37 cellular contexts compared by ENCODE assay signal in genomic region chr3:84299329-84299728, GRCh38.
"Had no signal": no experiment of that assay in that cellular context is flagged by ENCODE, and none has a peak within 500 bp of the region (broad histone marks: within the 10 kb centered on the region; RNA-seq: fewer than 3 reads in every experiment).

No MANE protein-coding gene starts in this region.

- DNase-seq: activated CD4-positive, alpha-beta memory T cell treated with anti-CD3 and anti-CD28 coated beads for 36 hours; activated CD4-positive, alpha-beta T cell treated with anti-CD3 and anti-CD28 coated beads for 36 hours; activated CD4-positive, alpha-beta T cell treated with anti-CD3 and anti-CD28 coated beads, Interleukin-2, amount 10 ng/mL, durations not matched to agents 24 days and 14 days; activated CD4-positive, CD25-positive, alpha-beta regulatory T cell; activated CD4-positive, CD25-positive, alpha-beta regulatory T cell treated with anti-CD3 and anti-CD28 coated beads, Interleukin-2, amount 50 U/mL, for 72 hours; activated CD8-positive, alpha-beta memory T cell treated with anti-CD3 and anti-CD28 coated beads, Interleukin-2, amount 10 ng/mL, durations not matched to agents 7 days and 5 days; activated CD8-positive, alpha-beta memory T cell treated with anti-CD3 and anti-CD28 coated beads, Interleukin-2, amount 50 U/mL, for 4 hours; activated CD8-positive, alpha-beta T cell treated with anti-CD3 and anti-CD28 coated beads, Interleukin-2, amount 10 ng/mL, durations not matched to agents 7 days and 5 days; activated effector memory CD4-positive, alpha-beta T cell treated with anti-CD3 and anti-CD28 coated beads, Interleukin-2, amount 50 U/mL, for 16 hours; activated naive CD4-positive, alpha-beta T cell treated with anti-CD3 and anti-CD28 coated beads for 36 hours; activated naive CD8-positive, alpha-beta T cell treated with anti-CD3 and anti-CD28 coated beads for 36 hours; activated naive CD8-positive, alpha-beta T cell treated with anti-CD3 and anti-CD28 coated beads, Interleukin-2, amount 50 U/mL, for 24 hours; activated T-cell treated with anti-CD3 and anti-CD28 coated beads, Interleukin-2, amount 50 U/mL, for 1 hour; activated T-cell treated with anti-CD3 and anti-CD28 coated beads, Interleukin-2, amount 50 U/mL, for 48 hours; adrenal gland; amygdala; aorta; body of pancreas; caudate nucleus; cortex of kidney; dermis blood vessel endothelial cell; effector CD8-positive, alpha-beta T cell; esophagus squamous epithelium; foreskin melanocyte; heart right ventricle; T-helper 17 cell; T1000; WERI-Rb-1 had no signal

- H3K4me3 Mint-ChIP-seq: activated CD4-positive, alpha-beta memory T cell treated with anti-CD3 and anti-CD28 coated beads for 36 hours; activated CD4-positive, alpha-beta T cell treated with anti-CD3 and anti-CD28 coated beads for 36 hours; activated CD4-positive, alpha-beta T cell treated with anti-CD3 and anti-CD28 coated beads, Interleukin-2, amount 10 ng/mL, durations not matched to agents 24 days and 14 days; activated CD8-positive, alpha-beta memory T cell treated with anti-CD3 and anti-CD28 coated beads, Interleukin-2, amount 10 ng/mL, durations not matched to agents 7 days and 5 days; activated CD8-positive, alpha-beta T cell treated with anti-CD3 and anti-CD28 coated beads, Interleukin-2, amount 10 ng/mL, durations not matched to agents 7 days and 5 days; activated naive CD4-positive, alpha-beta T cell treated with anti-CD3 and anti-CD28 coated beads for 36 hours; activated naive CD4-positive, alpha-beta T cell treated with anti-CD3 and anti-CD28 coated beads, Interleukin-2, amount 50 U/mL, for 24 hours; activated naive CD8-positive, alpha-beta T cell treated with anti-CD3 and anti-CD28 coated beads for 36 hours; activated naive CD8-positive, alpha-beta T cell treated with anti-CD3 and anti-CD28 coated beads, Interleukin-2, amount 50 U/mL, for 24 hours; activated T-helper 1 cell treated with anti-CD3 and anti-CD28 coated beads, Interleukin-12 subunit alpha, Interleukin-12 subunit beta, Interleukin-2, Interleukin-4 antibody, amounts not matched to agents 30 ng/mL and 10 ng/mL and 1 ng/mL, durations not matched to agents 14 hours and 24 hours and 36 hours; T-helper 17 cell; T-helper 2 cell treated with Interferon-gamma antibody and Interleukin-4, amounts not matched to agents 5 μg/mL and 100 μg/mL, for 36 hours had no signal

- H3K9me3 ChIP-seq: adrenal gland, body of pancreas, esophagus squamous epithelium, gastroesophageal sphincter, heart right ventricle had no signal

- H3K27ac Mint-ChIP-seq: activated CD4-positive, alpha-beta memory T cell treated with anti-CD3 and anti-CD28 coated beads for 36 hours; activated CD4-positive, alpha-beta T cell treated with anti-CD3 and anti-CD28 coated beads for 36 hours; activated CD4-positive, alpha-beta T cell treated with anti-CD3 and anti-CD28 coated beads, Interleukin-2, amount 10 ng/mL, durations not matched to agents 24 days and 14 days; activated CD8-positive, alpha-beta memory T cell treated with anti-CD3 and anti-CD28 coated beads, Interleukin-2, amount 10 ng/mL, durations not matched to agents 7 days and 5 days; activated CD8-positive, alpha-beta T cell treated with anti-CD3 and anti-CD28 coated beads, Interleukin-2, amount 10 ng/mL, durations not matched to agents 7 days and 5 days; activated naive CD4-positive, alpha-beta T cell treated with anti-CD3 and anti-CD28 coated beads for 36 hours; activated naive CD4-positive, alpha-beta T cell treated with anti-CD3 and anti-CD28 coated beads, Interleukin-2, amount 50 U/mL, for 24 hours; activated naive CD8-positive, alpha-beta T cell treated with anti-CD3 and anti-CD28 coated beads for 36 hours; activated naive CD8-positive, alpha-beta T cell treated with anti-CD3 and anti-CD28 coated beads, Interleukin-2, amount 50 U/mL, for 24 hours; activated T-helper 1 cell treated with anti-CD3 and anti-CD28 coated beads, Interleukin-12 subunit alpha, Interleukin-12 subunit beta, Interleukin-2, Interleukin-4 antibody, amounts not matched to agents 30 ng/mL and 10 ng/mL and 1 ng/mL, durations not matched to agents 14 hours and 24 hours and 36 hours; activated T-helper 2 cell treated with anti-CD3 and anti-CD28 coated beads, Interferon-gamma antibody, Interleukin-2, Interleukin-4, amounts not matched to agents 10 μg/mL and 5 μg/mL and 100 μg/mL, durations not matched to agents 14 hours and 24 hours and 36 hours; T-helper 17 cell; T-helper 2 cell treated with Interferon-gamma antibody and Interleukin-4, amounts not matched to agents 5 μg/mL and 100 μg/mL, for 36 hours had no signal

- H3K27me3 Mint-ChIP-seq: activated CD4-positive, alpha-beta memory T cell treated with anti-CD3 and anti-CD28 coated beads for 36 hours; activated CD4-positive, alpha-beta T cell treated with anti-CD3 and anti-CD28 coated beads for 36 hours; activated CD4-positive, alpha-beta T cell treated with anti-CD3 and anti-CD28 coated beads, Interleukin-2, amount 10 ng/mL, durations not matched to agents 24 days and 14 days; activated CD8-positive, alpha-beta memory T cell treated with anti-CD3 and anti-CD28 coated beads, Interleukin-2, amount 10 ng/mL, durations not matched to agents 7 days and 5 days; activated naive CD4-positive, alpha-beta T cell treated with anti-CD3 and anti-CD28 coated beads, Interleukin-2, amount 50 U/mL, for 24 hours; activated naive CD8-positive, alpha-beta T cell treated with anti-CD3 and anti-CD28 coated beads for 36 hours; activated naive CD8-positive, alpha-beta T cell treated with anti-CD3 and anti-CD28 coated beads, Interleukin-2, amount 50 U/mL, for 24 hours; T-helper 17 cell had no signal

- H3K36me3 Mint-ChIP-seq: activated CD4-positive, alpha-beta memory T cell treated with anti-CD3 and anti-CD28 coated beads for 36 hours; activated CD8-positive, alpha-beta memory T cell treated with anti-CD3 and anti-CD28 coated beads, Interleukin-2, amount 10 ng/mL, durations not matched to agents 7 days and 5 days; activated naive CD4-positive, alpha-beta T cell treated with anti-CD3 and anti-CD28 coated beads, Interleukin-2, amount 50 U/mL, for 24 hours; activated naive CD8-positive, alpha-beta T cell treated with anti-CD3 and anti-CD28 coated beads for 36 hours had no signal

- H3K4me1 ChIP-seq: adrenal gland, body of pancreas, esophagus squamous epithelium, gastroesophageal sphincter, heart right ventricle had no signal

- H3K4me3 ChIP-seq: adrenal gland, body of pancreas, esophagus squamous epithelium, gastroesophageal sphincter, heart right ventricle had no signal

- H3K4me1 Mint-ChIP-seq: activated CD4-positive, alpha-beta T cell treated with anti-CD3 and anti-CD28 coated beads for 36 hours; activated CD4-positive, alpha-beta T cell treated with anti-CD3 and anti-CD28 coated beads, Interleukin-2, amount 10 ng/mL, durations not matched to agents 24 days and 14 days; activated CD8-positive, alpha-beta memory T cell treated with anti-CD3 and anti-CD28 coated beads, Interleukin-2, amount 10 ng/mL, durations not matched to agents 7 days and 5 days; activated naive CD4-positive, alpha-beta T cell treated with anti-CD3 and anti-CD28 coated beads, Interleukin-2, amount 50 U/mL, for 24 hours; activated naive CD8-positive, alpha-beta T cell treated with anti-CD3 and anti-CD28 coated beads for 36 hours; activated naive CD8-positive, alpha-beta T cell treated with anti-CD3 and anti-CD28 coated beads, Interleukin-2, amount 50 U/mL, for 24 hours; T-helper 17 cell had no signal

- ATAC-seq: activated CD4-positive, alpha-beta T cell treated with anti-CD3 and anti-CD28 coated beads for 36 hours; activated CD8-positive, alpha-beta memory T cell treated with anti-CD3 and anti-CD28 coated beads, Interleukin-2, amount 10 ng/mL, durations not matched to agents 7 days and 5 days; activated CD8-positive, alpha-beta T cell treated with anti-CD3 and anti-CD28 coated beads, Interleukin-2, amount 10 ng/mL, durations not matched to agents 7 days and 5 days; activated naive CD8-positive, alpha-beta T cell treated with anti-CD3 and anti-CD28 coated beads, Interleukin-2, amount 50 U/mL, for 24 hours; body of pancreas; gastroesophageal sphincter; heart right ventricle; T-helper 17 cell had no signal

- H3K9me3 Mint-ChIP-seq: activated CD4-positive, alpha-beta T cell treated with anti-CD3 and anti-CD28 coated beads, Interleukin-2, amount 10 ng/mL, durations not matched to agents 24 days and 14 days; activated naive CD4-positive, alpha-beta T cell treated with anti-CD3 and anti-CD28 coated beads, Interleukin-2, amount 50 U/mL, for 24 hours; activated naive CD8-positive, alpha-beta T cell treated with anti-CD3 and anti-CD28 coated beads, Interleukin-2, amount 50 U/mL, for 24 hours; activated T-helper 1 cell treated with anti-CD3 and anti-CD28 coated beads, Interleukin-12 subunit alpha, Interleukin-12 subunit beta, Interleukin-2, Interleukin-4 antibody, amounts not matched to agents 30 ng/mL and 10 ng/mL and 1 ng/mL, durations not matched to agents 14 hours and 24 hours and 36 hours had no signal

- H3K27me3 ChIP-seq: adrenal gland, body of pancreas, esophagus squamous epithelium, gastroesophageal sphincter, heart right ventricle had no signal

- H3K27ac ChIP-seq: adrenal gland, body of pancreas, epithelial cell of prostate, esophagus squamous epithelium, gastroesophageal sphincter, heart right ventricle, WERI-Rb-1 had no signal

- H3K36me3 ChIP-seq: adrenal gland, esophagus squamous epithelium, gastroesophageal sphincter, heart right ventricle, WERI-Rb-1 had no signal

- FAIRE-seq: colon, endometrium, endothelial cell of umbilical vein had no signal
